In the genomic region with DNA sequence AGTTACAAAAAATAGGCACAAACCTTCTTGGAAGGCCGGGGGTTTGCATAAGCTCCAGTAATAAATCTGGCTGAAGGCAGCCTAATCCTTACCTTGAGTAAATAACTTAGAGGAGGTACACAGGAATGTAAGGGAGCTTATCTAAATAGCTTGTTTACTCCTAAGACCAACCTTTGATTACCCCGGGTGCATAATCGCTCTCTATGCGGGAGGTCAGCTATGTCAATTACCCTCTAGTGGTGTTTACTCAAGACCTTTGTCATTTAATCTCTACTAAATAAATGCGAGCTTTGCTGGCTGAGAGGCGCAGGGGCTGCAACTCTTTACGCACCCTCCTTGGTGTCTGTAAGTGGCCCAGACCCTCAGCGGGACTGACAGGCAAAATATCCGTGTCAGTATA, we compare ENCODE assay signal across 14 cellular contexts. TPM values are rescaled to one million over a fixed set of nuclear protein-coding genes. Genes with fewer than 3 reads are reported as not detected.
A peak's percentile ranks its signal among the peaks of the same experiment; 100 is the strongest.
DNase-seq lines count a peak whose midpoint lies in the region; TF ChIP-seq lines count a peak whose summit lies in the region.
"Had no signal": no experiment of that assay in that cellular context is flagged by ENCODE, and none has a peak within 500 bp of the region (broad histone marks: within the 10 kb centered on the region; RNA-seq: fewer than 3 reads in every experiment).

No MANE protein-coding gene starts in this region.

- CTCF ChIA-PET in HEK293T (lab: Yijun Ruan, JAX), result interaction anchor here (1.0 kb wide), 2 partner anchors 23 to 360 kb away, joined by 3 read pairs; no protein-coding TSS in a partner anchor

- DNase-seq in G401 (ENCODE audit: low spot score) (peak; percentile 66), HEK293T (ENCODE audit: extremely low spot score) (peak; percentile 52), amniotic epithelial cell (ENCODE audit: low read depth) (peak; percentile 37), iPS-NIHi7 (ENCODE audit: extremely low spot score) (peak; percentile 12), DMS153 treated with DMSO at 0.1 percent for 48 hours (lab: John Stamatoyannopoulos, UW; ENCODE audit: unreplicated experiment) (no peak), HUDEP-2 (lab: John Stamatoyannopoulos, UW; ENCODE audit: unreplicated experiment in 76 of 76) (no peak), cerebellum (ENCODE audit: low spot score) (no peak), GM19240 (ENCODE audit: insufficient read length, low spot score) (no peak)
- DNase-seq: CD4-positive, alpha-beta memory T cell; KBM-7; NCI-H1105 treated with DMSO at 0.1 percent for 48 hours; NCI-H187 treated with DMSO at 0.1 percent for 48 hours; NCI-H510A treated with DMSO at 0.1 percent for 48 hours; PC-9 had no signal

- POLR2A ChIA-PET in HEK293T (lab: Yijun Ruan, JAX), result interaction anchor here (0.9 kb wide), 1 partner anchor 241 kb away, joined by 4 read pairs; no protein-coding TSS in a partner anchor

- in situ Hi-C loops in G401 (cut with HindIII; ENCODE audit: low sequenced_read_pairs), result no loop called here

TF ChIP-seq in HEK293T, 16 proteins besides CTCF, POLR2A, EP300 and RAD21:
- TF ChIP-seq LEF1 (IDR thresholded peaks at IDR 0.05; ENCODE audit: borderline replicate concordance) (peak; percentile 97), ELF4 (IDR thresholded peaks at IDR 0.05) (no peak), SUZ12 (IDR thresholded peaks at IDR 0.05) (no peak), NFRKB (IDR thresholded peaks at IDR 0.05) (no peak), HDGF (IDR thresholded peaks at IDR 0.05; ENCODE audit: borderline replicate concordance) (no peak), ARNT (IDR thresholded peaks at IDR 0.05) (peak; percentile 83), L3MBTL2 (conservative IDR thresholded peaks at IDR 0.05) (no peak), BHLHE40 (IDR thresholded peaks at IDR 0.05; ENCODE audit: borderline replicate concordance) (no peak), ZNF384 (IDR thresholded peaks at IDR 0.05) (no peak), CTBP1 (IDR thresholded peaks at IDR 0.05; ENCODE audit: borderline replicate concordance) (peak; percentile 97), FOXA1 (IDR thresholded peaks at IDR 0.05) (peak; percentile 98), TARDBP (IDR thresholded peaks at IDR 0.05) (no peak), FOXM1 (IDR thresholded peaks at IDR 0.05; ENCODE audit: borderline replicate concordance) (0 out of 2 replicates have a peak, but pooled peaks have one; percentile 73), FOXK2 (IDR thresholded peaks at IDR 0.05) (peak; percentile 83), SP1 (IDR thresholded peaks at IDR 0.05) (no peak)
- TF ChIP-seq, protein P1, sequence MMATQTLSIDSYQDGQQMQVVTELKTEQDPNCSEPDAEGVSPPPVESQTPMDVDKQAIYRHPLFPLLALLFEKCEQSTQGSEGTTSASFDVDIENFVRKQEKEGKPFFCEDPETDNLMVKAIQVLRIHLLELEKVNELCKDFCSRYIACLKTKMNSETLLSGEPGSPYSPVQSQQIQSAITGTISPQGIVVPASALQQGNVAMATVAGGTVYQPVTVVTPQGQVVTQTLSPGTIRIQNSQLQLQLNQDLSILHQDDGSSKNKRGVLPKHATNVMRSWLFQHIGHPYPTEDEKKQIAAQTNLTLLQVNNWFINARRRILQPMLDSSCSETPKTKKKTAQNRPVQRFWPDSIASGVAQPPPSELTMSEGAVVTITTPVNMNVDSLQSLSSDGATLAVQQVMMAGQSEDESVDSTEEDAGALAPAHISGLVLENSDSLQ (IDR thresholded peaks at IDR 0.05), result peak; percentile 93

RNA-seq across cellular contexts. Expression of gene MAP9, which starts 50.2 kb away (rescaled TPM):
- 130 and 181 TPM in 2 replicates for total RNA-seq in G401 (2014; rRNA removed; shearing (Covaris generic))
- 33.2 TPM for total RNA-seq in cerebellum

Comparison
In these comparisons a context has a peak if more than half of its experiments do, and no peak if none do; other contexts are left out.
1. DNase-seq: peak in G401 (single experiment), HEK293T (single experiment), amniotic epithelial cell (single experiment) and iPS-NIHi7 (single experiment); none in DMS153 treated with DMSO at 0.1 percent for 48 hours (single experiment), HUDEP-2 (0 of 76), cerebellum (single experiment) and GM19240 (single experiment).